19 cellular contexts compared by ENCODE assay signal in the genomic region with DNA sequence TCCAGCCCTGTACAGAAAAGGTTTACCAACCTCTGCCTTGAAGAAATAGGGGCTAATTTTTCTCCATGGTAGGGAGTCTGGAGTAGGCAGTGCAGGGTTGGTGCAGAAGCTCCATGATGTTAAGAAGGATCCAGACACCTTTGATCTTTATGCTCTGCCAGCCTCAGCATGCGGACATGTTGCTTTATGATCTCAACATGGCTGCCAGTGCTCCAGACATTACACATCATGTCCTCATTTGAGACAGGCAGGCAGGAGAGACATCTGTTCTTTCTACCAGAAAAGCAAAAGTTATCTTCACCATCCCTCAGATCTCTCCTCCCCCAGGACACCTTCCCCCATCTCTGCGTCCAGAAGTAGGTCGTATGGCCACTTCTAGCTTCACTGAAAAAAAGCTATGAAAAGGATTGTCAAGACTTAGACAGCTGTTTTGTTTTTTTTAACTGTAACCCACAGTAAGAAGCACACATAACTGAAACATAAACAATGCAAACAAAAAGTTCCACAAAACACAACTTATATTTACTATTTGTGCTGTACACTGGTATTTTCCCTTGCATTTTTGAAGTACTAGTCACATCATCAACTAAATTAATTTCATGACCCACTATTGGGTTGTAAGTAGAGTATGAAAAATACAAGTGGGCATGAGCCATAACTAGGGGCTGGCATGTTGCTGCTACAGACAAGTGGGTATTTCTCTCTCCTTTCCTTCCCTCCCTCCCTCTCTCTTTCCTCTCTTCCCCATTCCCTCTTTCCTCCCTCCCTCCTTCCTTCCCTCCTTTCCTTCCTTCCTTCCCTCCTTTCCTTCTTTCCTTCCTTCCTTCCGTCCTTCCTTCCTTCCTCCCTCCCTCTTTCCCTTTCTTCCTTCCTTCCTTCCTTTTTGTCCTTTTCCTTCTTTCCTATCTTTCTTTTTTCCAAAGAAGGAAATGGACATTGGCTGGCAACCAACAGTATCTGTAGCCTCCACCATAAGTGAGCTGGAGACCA. TPM values are rescaled to one million over a fixed set of nuclear protein-coding genes. Genes with fewer than 3 reads are reported as not detected.
A peak's percentile ranks its signal among the peaks of the same experiment; 100 is the strongest.
DNase-seq lines count a peak whose midpoint lies in the region; ATAC-seq lines count a peak whose summit lies in the region.
"Had no signal": no experiment of that assay in that cellular context is flagged by ENCODE, and none has a peak within 500 bp of the region (broad histone marks: within the 10 kb centered on the region; RNA-seq: fewer than 3 reads in every experiment).

No MANE protein-coding gene starts in this region.

- DNase-seq in activated CD4-positive, CD25-positive, alpha-beta regulatory T cell treated with anti-CD3 and anti-CD28 coated beads, Interleukin-2, amount 50 U/mL, for 72 hours = peak; percentile 4
- DNase-seq in activated T-helper 1 cell treated with anti-CD3 and anti-CD28 coated beads, Interleukin-12 subunit alpha, Interleukin-12 subunit beta, Interleukin-2, Interleukin-4 antibody, amounts not matched to agents 30 ng/mL and 10 ng/mL and 1 ng/mL, durations not matched to agents 14 hours and 24 hours and 36 hours (ENCODE audit: low spot score) = no peak
- DNase-seq in islet precursor cell (peak; percentile 42), HAP-1 (ENCODE audit: low spot score in 2 of 2) (no peak), SW480 (ENCODE audit: low spot score) (no peak)
- DNase-seq: activated gamma-delta T cell treated with Interleukin-2 at 50 U/mL for 16 hours, dermis blood vessel endothelial cell, hippocampal formation, MM.1S, NCI-H1930, NCI-H510A had no signal

- peaks cover 7% of the 10 kb centered on the region for H3K36me3 Mint-ChIP-seq in activated T-helper 1 cell treated with anti-CD3 and anti-CD28 coated beads, Interleukin-12 subunit alpha, Interleukin-12 subunit beta, Interleukin-2, Interleukin-4 antibody, amounts not matched to agents 30 ng/mL and 10 ng/mL and 1 ng/mL, durations not matched to agents 14 hours and 24 hours and 36 hours (ENCODE audit: low read depth)

- peak overlapping the region in 2 of 5 donors; percentile 12 to 19 for H3K4me3 ChIP-seq in subcutaneous abdominal adipose tissue (ENCODE audit: low read depth in 1 of 5, low read length in 5 of 5)
- H3K4me3 ChIP-seq in HAP-1 = no peak overlapping the region

- ATAC-seq in activated CD4-positive, CD25-positive, alpha-beta regulatory T cell treated with anti-CD3 and anti-CD28 coated beads, Interleukin-2, amount 50 U/mL, for 24 hours = no peak
- ATAC-seq in HG03342 (IDR thresholded peaks at IDR 0.05; ENCODE audit: unreplicated experiment) = no peak
- ATAC-seq: CD8-positive, alpha-beta T cell had no signal

- H3K9ac ChIP-seq in subcutaneous abdominal adipose tissue (ENCODE audit: low read length in 5 of 5) = no peak overlapping the region

- intact Hi-C loops in activated T-helper 1 cell treated with anti-CD3 and anti-CD28 coated beads, Interleukin-12 subunit alpha, Interleukin-12 subunit beta, Interleukin-2, Interleukin-4 antibody, amounts not matched to agents 30 ng/mL and 10 ng/mL and 1 ng/mL, durations not matched to agents 14 hours and 24 hours and 36 hours (cut with micrococcal nuclease) = no loop called here

- H3K27me3 ChIP-seq in subcutaneous abdominal adipose tissue (ENCODE audit: control insufficient read depth in 5 of 5, insufficient read depth in 4 of 5, low read length in 5 of 5) (no peaks in the 10 kb centered on the region), HAP-1 (ENCODE audit: low read depth) (no peaks in the 10 kb centered on the region)

- H3K9me3 ChIP-seq in subcutaneous abdominal adipose tissue (ENCODE audit: control insufficient read depth in 5 of 5, low read length in 5 of 5) (peaks cover 0 to 4% (median 3%) of the 10 kb centered on the region in 5 donors), HAP-1 (no peaks in the 10 kb centered on the region)
- H3K9me3 ChIP-seq: thoracic aorta had no signal

- peak overlapping the region; percentile 87 for H3K4me3 Mint-ChIP-seq in activated T-helper 1 cell treated with anti-CD3 and anti-CD28 coated beads, Interleukin-12 subunit alpha, Interleukin-12 subunit beta, Interleukin-2, Interleukin-4 antibody, amounts not matched to agents 30 ng/mL and 10 ng/mL and 1 ng/mL, durations not matched to agents 14 hours and 24 hours and 36 hours
- H3K4me3 Mint-ChIP-seq: CD8-positive, alpha-beta T cell had no signal

- peaks cover 9 to 72% (median 69%) of the 10 kb centered on the region in 5 donors for H3K4me1 ChIP-seq in subcutaneous abdominal adipose tissue (ENCODE audit: control insufficient read depth in 5 of 5, insufficient read depth in 5 of 5, low read length in 5 of 5)
- peaks cover 15% of the 10 kb centered on the region for H3K4me1 ChIP-seq in HAP-1

- no peak overlapping the region for H3K27ac Mint-ChIP-seq in activated T-helper 1 cell treated with anti-CD3 and anti-CD28 coated beads, Interleukin-12 subunit alpha, Interleukin-12 subunit beta, Interleukin-2, Interleukin-4 antibody, amounts not matched to agents 30 ng/mL and 10 ng/mL and 1 ng/mL, durations not matched to agents 14 hours and 24 hours and 36 hours
- H3K27ac Mint-ChIP-seq: CD8-positive, alpha-beta T cell had no signal

- H3K9me3 Mint-ChIP-seq in activated T-helper 1 cell treated with anti-CD3 and anti-CD28 coated beads, Interleukin-12 subunit alpha, Interleukin-12 subunit beta, Interleukin-2, Interleukin-4 antibody, amounts not matched to agents 30 ng/mL and 10 ng/mL and 1 ng/mL, durations not matched to agents 14 hours and 24 hours and 36 hours = no peaks in the 10 kb centered on the region
- H3K9me3 Mint-ChIP-seq: CD8-positive, alpha-beta T cell had no signal

- H3K4me1 Mint-ChIP-seq in activated T-helper 1 cell treated with anti-CD3 and anti-CD28 coated beads, Interleukin-12 subunit alpha, Interleukin-12 subunit beta, Interleukin-2, Interleukin-4 antibody, amounts not matched to agents 30 ng/mL and 10 ng/mL and 1 ng/mL, durations not matched to agents 14 hours and 24 hours and 36 hours (ENCODE audit: low read depth) = peaks cover 24% of the 10 kb centered on the region

- no peaks in the 10 kb centered on the region for H3K27me3 Mint-ChIP-seq in activated T-helper 1 cell treated with anti-CD3 and anti-CD28 coated beads, Interleukin-12 subunit alpha, Interleukin-12 subunit beta, Interleukin-2, Interleukin-4 antibody, amounts not matched to agents 30 ng/mL and 10 ng/mL and 1 ng/mL, durations not matched to agents 14 hours and 24 hours and 36 hours (ENCODE audit: insufficient read depth)

- H3K36me3 ChIP-seq in subcutaneous abdominal adipose tissue (ENCODE audit: control insufficient read depth in 5 of 5, insufficient read depth in 5 of 5, low read length in 5 of 5) (peaks cover 0 to 23% (median 6%) of the 10 kb centered on the region in 5 donors), HAP-1 (replicated peaks) (no peaks in the 10 kb centered on the region)
- H3K36me3 ChIP-seq: thoracic aorta had no signal

- in situ Hi-C loops in HAP-1 (cut with MboI; ENCODE audit: low sequenced_read_pairs) = no loop called here

- peak overlapping the region; percentile 96 for H3K27ac ChIP-seq in subcutaneous abdominal adipose tissue (ENCODE audit: low read depth, low read length)
- H3K27ac ChIP-seq: thoracic aorta had no signal

RNA-seq across cellular contexts. Expression of gene RASSF4, which starts 2.6 kb away (rescaled TPM):
- total RNA-seq in activated T-helper 1 cell treated with anti-CD3 and anti-CD28 coated beads, Interleukin-12 subunit alpha, Interleukin-12 subunit beta, Interleukin-2, Interleukin-4 antibody, amounts not matched to agents 30 ng/mL and 10 ng/mL and 1 ng/mL, durations not matched to agents 14 hours and 24 hours and 36 hours = 1.3 and 2.5 TPM in 2 replicates

RNA-seq across cellular contexts. Expression of gene DEPP1, which starts 21.6 kb away (rescaled TPM):
- total RNA-seq in activated T-helper 1 cell treated with anti-CD3 and anti-CD28 coated beads, Interleukin-12 subunit alpha, Interleukin-12 subunit beta, Interleukin-2, Interleukin-4 antibody, amounts not matched to agents 30 ng/mL and 10 ng/mL and 1 ng/mL, durations not matched to agents 14 hours and 24 hours and 36 hours = 4.6 and 5.3 TPM in 2 replicates
- total RNA-seq: CD8-positive, alpha-beta T cell had no signal

RNA-seq across cellular contexts. Expression of gene ZNF22, which starts 43.7 kb away (rescaled TPM):
- 23.1 and 25.6 TPM in 2 replicates for total RNA-seq in activated T-helper 1 cell treated with anti-CD3 and anti-CD28 coated beads, Interleukin-12 subunit alpha, Interleukin-12 subunit beta, Interleukin-2, Interleukin-4 antibody, amounts not matched to agents 30 ng/mL and 10 ng/mL and 1 ng/mL, durations not matched to agents 14 hours and 24 hours and 36 hours

RNA-seq across cellular contexts. Expression of gene TMEM72, which starts 45.9 kb away (rescaled TPM):
- total RNA-seq in activated T-helper 1 cell treated with anti-CD3 and anti-CD28 coated beads, Interleukin-12 subunit alpha, Interleukin-12 subunit beta, Interleukin-2, Interleukin-4 antibody, amounts not matched to agents 30 ng/mL and 10 ng/mL and 1 ng/mL, durations not matched to agents 14 hours and 24 hours and 36 hours = not detected in 2 replicates
- total RNA-seq: A172; CD8-positive, alpha-beta T cell; Daoy; dermis blood vessel endothelial cell; HT1080; thoracic aorta had no signal

Comparison
In these comparisons a context has a peak if more than half of its experiments do, and no peak if none do; other contexts are left out.
1. DNase-seq: peak in activated CD4-positive, CD25-positive, alpha-beta regulatory T cell treated with anti-CD3 and anti-CD28 coated beads, Interleukin-2, amount 50 U/mL, for 72 hours (single experiment) and islet precursor cell (single experiment); none in activated T-helper 1 cell treated with anti-CD3 and anti-CD28 coated beads, Interleukin-12 subunit alpha, Interleukin-12 subunit beta, Interleukin-2, Interleukin-4 antibody, amounts not matched to agents 30 ng/mL and 10 ng/mL and 1 ng/mL, durations not matched to agents 14 hours and 24 hours and 36 hours (single experiment), HAP-1 (0 of 2) and SW480 (single experiment).